18 cellular contexts compared by ENCODE assay signal in genomic region chr1:35675773-35676172, GRCh38. TPM values are rescaled to one million over a fixed set of nuclear protein-coding genes. Genes with fewer than 3 reads are reported as not detected.
DNase-seq lines count a peak whose midpoint lies in the region; ATAC-seq, FAIRE-seq and TF ChIP-seq lines count a peak whose summit lies in the region.
"Had no signal": no experiment of that assay in that cellular context is flagged by ENCODE, and none has a peak within 500 bp of the region (broad histone marks: within the 10 kb centered on the region; RNA-seq: fewer than 3 reads in every experiment).

No MANE protein-coding gene starts in this region.

- no peaks in the 10 kb centered on the region for H3K79me2 ChIP-seq in H1 (ENCODE audit: control insufficient read depth in 1 of 2, insufficient read depth in 2 of 2, low read length in 2 of 2)

- H3K27ac Mint-ChIP-seq in activated CD8-positive, alpha-beta memory T cell treated with anti-CD3 and anti-CD28 coated beads, Interleukin-2, amount 10 ng/mL, durations not matched to agents 7 days and 5 days, result no peak overlapping the region
- H3K27ac Mint-ChIP-seq: CD14-positive monocyte had no signal

- H2BK5ac ChIP-seq in H1 (ENCODE audit: low read depth, low read length), result no peak overlapping the region
- no peak overlapping the region for H2BK5ac ChIP-seq in neuronal stem cell (ENCODE audit: low read length)

- CTCF ChIA-PET in H1 (lab: Charles Lee; ENCODE audit: partially characterized antibody), result interaction anchor here (1.0 to 2.1 kb wide), 4 partner anchors 9 to 51 kb away, joined by 3 to 6 read pairs (median 3); no protein-coding TSS in a partner anchor
- CTCF ChIA-PET in activated CD8-positive, alpha-beta memory T cell treated with anti-CD3 and anti-CD28 coated beads, Interleukin-2, amount 10 ng/mL, durations not matched to agents 7 days and 5 days (lab: Charles Lee), result interaction anchor here (0.6 kb wide), 1 partner anchor 68 kb away, joined by 4 read pairs; no protein-coding TSS in a partner anchor

- 93% methylated on average over 1 of the region's 1 CpG; no CpG with 5 or more reads in 1 of the 2 experiments for WGBS in H1 (ENCODE audit: extremely low coverage in 1 of 2, insufficient coverage in 1 of 2, insufficient read length in 1 of 2, insufficient replicate concordance in 2 of 2, low coverage in 1 of 2, low lambda C conversion rate in 2 of 2, missing lambda C conversion rate in 1 of 2), 2 experiments
- WGBS in neuronal stem cell (ENCODE audit: extremely low coverage in 2 of 2, insufficient read length in 2 of 2, insufficient replicate concordance in 1 of 2), 2 donors, result no CpG with 5 or more reads among the region's 1 CpG

- H2AFZ ChIP-seq in H1 (ENCODE audit: low read length), result no peak overlapping the region
- H2AFZ ChIP-seq in neuronal stem cell (ENCODE audit: low read length), result no peak overlapping the region

- no peaks in the 10 kb centered on the region for H3K36me3 Mint-ChIP-seq in activated CD8-positive, alpha-beta memory T cell treated with anti-CD3 and anti-CD28 coated beads, Interleukin-2, amount 10 ng/mL, durations not matched to agents 7 days and 5 days
- H3K36me3 Mint-ChIP-seq: CD14-positive monocyte had no signal

- no peak overlapping the region for H3K56ac ChIP-seq in H1 (replicated peaks; ENCODE audit: insufficient read length, low read depth, low read length)

- no peak overlapping the region for H3K18ac ChIP-seq in H1 (ENCODE audit: extremely low read depth, low read length)
- H3K18ac ChIP-seq in neuronal stem cell (ENCODE audit: low read length), result no peak overlapping the region

- FAIRE-seq in H1 (lab: Jason Lieb, UNC), result no peak
- FAIRE-seq: A549, H54 had no signal

- H3K9me3 Mint-ChIP-seq in activated CD8-positive, alpha-beta memory T cell treated with anti-CD3 and anti-CD28 coated beads, Interleukin-2, amount 10 ng/mL, durations not matched to agents 7 days and 5 days (ENCODE audit: low read depth), result no peaks in the 10 kb centered on the region
- H3K9me3 Mint-ChIP-seq: IgD-negative memory B cell had no signal

- H3K79me1 ChIP-seq in H1 (ENCODE audit: low read depth, low read length) (no peaks in the 10 kb centered on the region), neuronal stem cell (ENCODE audit: low read depth, low read length) (no peaks in the 10 kb centered on the region)

- no peak for TF ChIP-seq RAD21 in H1 (IDR thresholded peaks at IDR 0.05 in 1 of 2, conservative IDR thresholded peaks at IDR 0.05 in 1 of 2; ENCODE audit: low read depth in 2 of 2, low read length in 2 of 2)

- no peak overlapping the region for H3K4me2 ChIP-seq in H1 (ENCODE audit: insufficient read depth in 1 of 2, low read depth in 2 of 2, low read length in 2 of 2)
- H3K4me2 ChIP-seq in neuronal stem cell (ENCODE audit: insufficient read depth, low read length, poor library complexity, severe bottlenecking), result no peak overlapping the region
- H3K4me2 ChIP-seq: A549 had no signal

- H3K36me3 ChIP-seq in H1 (ENCODE audit: control insufficient read depth in 2 of 4, insufficient read depth in 4 of 4, low read length in 3 of 4), result no peaks in the 10 kb centered on the region
- no peaks in the 10 kb centered on the region for H3K36me3 ChIP-seq in neuronal stem cell (replicated peaks in 1 of 2; ENCODE audit: control insufficient read depth in 2 of 2, insufficient read depth in 2 of 2, low read length in 2 of 2)

- no peaks in the 10 kb centered on the region for H3K9me3 ChIP-seq in H1 (ENCODE audit: insufficient read depth in 2 of 2, low read depth in 1 of 2, low read length in 1 of 2)
- H3K9me3 ChIP-seq in neuronal stem cell (replicated peaks in 1 of 2; ENCODE audit: control insufficient read depth in 2 of 2, insufficient read depth in 1 of 2, low read depth in 1 of 2, low read length in 2 of 2), result no peaks in the 10 kb centered on the region
- H3K9me3 ChIP-seq: A549 had no signal

- H3K14ac ChIP-seq in H1 (ENCODE audit: insufficient read length) (no peak overlapping the region), neuronal stem cell (ENCODE audit: low read length) (no peak overlapping the region)

- POLR2A ChIA-PET in H1 (lab: Charles Lee; ENCODE audit: partially characterized antibody), result no interaction called here

- H3K27ac ChIP-seq in H1 (ENCODE audit: low read depth, low read length) (no peak overlapping the region), neuronal stem cell (replicated peaks; ENCODE audit: low read length) (no peak overlapping the region)
- H3K27ac ChIP-seq: A549, RWPE1 had no signal

- no peak overlapping the region for H2BK12ac ChIP-seq in H1 (ENCODE audit: low read depth, low read length)
- H2BK12ac ChIP-seq in neuronal stem cell (ENCODE audit: low read length), result no peak overlapping the region

- H2BK15ac ChIP-seq in H1 (ENCODE audit: low read length) (no peak overlapping the region), neuronal stem cell (ENCODE audit: low read length) (no peak overlapping the region)

- H3K4me1 Mint-ChIP-seq in activated CD8-positive, alpha-beta memory T cell treated with anti-CD3 and anti-CD28 coated beads, Interleukin-2, amount 10 ng/mL, durations not matched to agents 7 days and 5 days, result no peaks in the 10 kb centered on the region
- H3K4me1 Mint-ChIP-seq: CD14-positive monocyte had no signal

- no peak overlapping the region for H4K5ac ChIP-seq in H1 (ENCODE audit: insufficient read length, low read depth, low read length)

- no peak overlapping the region for H3K4me3 ChIP-seq in H1 (ENCODE audit: extremely low read depth in 1 of 4, insufficient read depth in 2 of 4, low read depth in 3 of 4, low read length in 4 of 4)
- H3K4me3 ChIP-seq in neuronal stem cell (ENCODE audit: low read length in 2 of 2), result no peak overlapping the region
- H3K4me3 ChIP-seq: A549 had no signal

- no peaks in the 10 kb centered on the region for H3K27me3 ChIP-seq in H1 (replicated peaks in 1 of 4; ENCODE audit: control insufficient read depth in 3 of 4, extremely low read depth in 1 of 4, insufficient read depth in 3 of 4, low read length in 3 of 4)
- peaks cover 0 to 26% (median 0%) of the 10 kb centered on the region in 3 experiments for H3K27me3 ChIP-seq in neuronal stem cell (ENCODE audit: control insufficient read depth in 3 of 3, insufficient read depth in 3 of 3, low read depth in 1 of 3, low read length in 3 of 3)

- TF ChIP-seq CTCF in H1 (IDR thresholded peaks at IDR 0.05; ENCODE audit: control extremely low read depth in 1 of 3, insufficient read depth in 1 of 3, low read depth in 1 of 3, low read length in 3 of 3), result no peak

- H4K91ac ChIP-seq in H1 (replicated peaks; ENCODE audit: insufficient read length, low read length) (no peak overlapping the region), neuronal stem cell (ENCODE audit: low read depth, low read length, poor library complexity) (no peak overlapping the region)

- H3K4me1 ChIP-seq in H1 (replicated peaks in 1 of 4; ENCODE audit: control insufficient read depth in 3 of 4, insufficient read depth in 4 of 4, low read length in 3 of 4) (no peaks in the 10 kb centered on the region), neuronal stem cell (ENCODE audit: control insufficient read depth in 2 of 2, insufficient read depth in 1 of 2, low read depth in 1 of 2, low read length in 2 of 2) (peaks cover 0 to 4% of the 10 kb centered on the region in 2 donors)
- H3K4me1 ChIP-seq: A549 had no signal

- H2BK20ac ChIP-seq in H1 (ENCODE audit: low read length), result 0 out of 2 replicates have a peak overlapping the region, but pooled peaks have one; percentile 48

- H3K27me3 Mint-ChIP-seq in activated CD8-positive, alpha-beta memory T cell treated with anti-CD3 and anti-CD28 coated beads, Interleukin-2, amount 10 ng/mL, durations not matched to agents 7 days and 5 days, result peaks cover 9% of the 10 kb centered on the region

- TF ChIP-seq POLR2A in H1 (IDR thresholded peaks at IDR 0.05; ENCODE audit: control extremely low read depth in 1 of 2, low read depth in 2 of 2, low read length in 2 of 2), result no peak

- no peaks in the 10 kb centered on the region for H4K20me1 ChIP-seq in H1 (replicated peaks in 1 of 2; ENCODE audit: control insufficient read depth in 1 of 2, insufficient read depth in 2 of 2, low read length in 2 of 2)

- H2BK120ac ChIP-seq in H1 (replicated peaks; ENCODE audit: low read depth, low read length) (no peak overlapping the region), neuronal stem cell (ENCODE audit: low read depth, low read length) (no peak overlapping the region)

- no peak overlapping the region for H3K4ac ChIP-seq in H1 (replicated peaks; ENCODE audit: insufficient read length, low read depth, low read length)
- H3K4ac ChIP-seq in neuronal stem cell (ENCODE audit: low read length), result no peak overlapping the region

- no peak overlapping the region for H3K9ac ChIP-seq in H1 (replicated peaks in 1 of 4; ENCODE audit: extremely low read depth in 1 of 4, low read depth in 3 of 4, low read length in 3 of 4)
- H3K9ac ChIP-seq in neuronal stem cell (ENCODE audit: low read depth, low read length, poor library complexity), result no peak overlapping the region

- H4K8ac ChIP-seq in H1 (ENCODE audit: extremely low read depth, insufficient read depth, low read length) (no peak overlapping the region), neuronal stem cell (ENCODE audit: low read depth, low read length) (peak overlapping the region; percentile 43)

- no peak overlapping the region for H3K23ac ChIP-seq in H1 (ENCODE audit: insufficient read length)
- H3K23ac ChIP-seq in neuronal stem cell (ENCODE audit: low read depth, low read length, poor library complexity), result no peak overlapping the region

- H3K4me3 Mint-ChIP-seq in activated CD8-positive, alpha-beta memory T cell treated with anti-CD3 and anti-CD28 coated beads, Interleukin-2, amount 10 ng/mL, durations not matched to agents 7 days and 5 days, result no peak overlapping the region
- H3K4me3 Mint-ChIP-seq: CD14-positive monocyte, IgD-negative memory B cell had no signal

- H3K23me2 ChIP-seq in H1 (ENCODE audit: low read depth, low read length), result no peaks in the 10 kb centered on the region; the same call in 1 of the 2 replicates

- DNase-seq in Daoy (ENCODE audit: low read depth), result peak; percentile 73
- DNase-seq in amniotic epithelial cell (ENCODE audit: low read depth), result peak; percentile 21
- DNase-seq in H1 (ENCODE audit: low read depth in 1 of 2, low spot score in 2 of 2), result no peak
- DNase-seq in neuronal stem cell (ENCODE audit: low spot score), result no peak
- no peak for DNase-seq in activated CD8-positive, alpha-beta memory T cell treated with anti-CD3 and anti-CD28 coated beads, Interleukin-2, amount 10 ng/mL, durations not matched to agents 7 days and 5 days
- DNase-seq in NCI-H2171 (lab: John Stamatoyannopoulos, UW), result no peak
- no peak for DNase-seq in medulla oblongata (ENCODE audit: extremely low spot score)
- DNase-seq in NCI-H1694 treated with DMSO at 0.1 percent for 48 hours (lab: John Stamatoyannopoulos, UW), result no peak
- DNase-seq: COR-L47, DMS153, NCI-H1105 treated with DMSO at 0.1 percent for 48 hours, NCI-H187, NCI-H526 treated with DMSO at 0.1 percent for 48 hours had no signal

- no peak for ATAC-seq in activated CD8-positive, alpha-beta memory T cell treated with anti-CD3 and anti-CD28 coated beads, Interleukin-2, amount 10 ng/mL, durations not matched to agents 7 days and 5 days
- ATAC-seq: A549 had no signal

- H2AK5ac ChIP-seq in H1 (ENCODE audit: low read depth, low read length) (no peak overlapping the region), neuronal stem cell (ENCODE audit: low read depth, low read length) (no peak overlapping the region)

- no peak for TF ChIP-seq EP300 in H1 (IDR thresholded peaks at IDR 0.05; ENCODE audit: borderline replicate concordance in 1 of 2, low read depth in 2 of 2, low read length in 2 of 2)

RNA-seq across cellular contexts. Expression of gene PSMB2, which starts 34.4 kb away (rescaled TPM):
- 58.4 and 59.7 TPM in 2 replicates for total RNA-seq in Daoy (2014; rRNA removed; shearing (Covaris generic))
- total RNA-seq in H1 (2021; fragmentation: NEBNext Ultra II Directional; extraction: Animal tissue kit (Norgen Biotek cat#: 25700)), result 88.2 and 91.4 TPM in 2 replicates
- polyA plus RNA-seq in H1 (2011; rRNA removed), result 94.0 and 101 TPM in 2 replicates
- polyA plus RNA-seq in H1 (2011; cell fraction: cytosol; rRNA removed), result 67.5 TPM
- 60.6 TPM for polyA plus RNA-seq in H1 (2011; cell fraction: nucleus; rRNA removed)
- polyA plus RNA-seq in H1 (2012, experiment 1 of 2), result 90.8 to 102 TPM (median 101 TPM) in 4 replicates
- polyA plus RNA-seq in H1 (2012, experiment 2 of 2), result 71.5 TPM
- polyA plus RNA-seq in H1 (2013, experiment 1 of 2), result 157 TPM
- polyA plus RNA-seq in H1 (2013, experiment 2 of 2), result 164 TPM
- polyA minus RNA-seq in H1 (2011; rRNA and poly(A)+ RNA removed), result 59.7 and 62.8 TPM in 2 replicates
- polyA minus RNA-seq in H1 (2011; cell fraction: cytosol; rRNA and poly(A)+ RNA removed), result 41.5 TPM
- polyA minus RNA-seq in H1 (2011; cell fraction: nucleus; rRNA and poly(A)+ RNA removed), result 22.3 TPM
- 128 TPM for polyA plus RNA-seq in neuronal stem cell (2013, experiment 1 of 2)
- polyA plus RNA-seq in neuronal stem cell (2013, experiment 2 of 2), result 125 TPM
- total RNA-seq in activated CD8-positive, alpha-beta memory T cell treated with anti-CD3 and anti-CD28 coated beads, Interleukin-2, amount 10 ng/mL, durations not matched to agents 7 days and 5 days, result 100 to 1,000 TPM in 1 of 2 experiments, 10 to 100 TPM in 1; 88.8 to 103 TPM

RNA-seq across cellular contexts. Expression of gene C1orf216, which starts 42.9 kb away (rescaled TPM):
- total RNA-seq in Daoy (2014; rRNA removed; shearing (Covaris generic)), result 18.6 and 21.2 TPM in 2 replicates
- total RNA-seq in H1 (2021; fragmentation: NEBNext Ultra II Directional; extraction: Animal tissue kit (Norgen Biotek cat#: 25700)), result 10.8 and 12.8 TPM in 2 replicates
- 7.3 and 7.5 TPM in 2 replicates for polyA plus RNA-seq in H1 (2011; rRNA removed)
- polyA plus RNA-seq in H1 (2011; cell fraction: cytosol; rRNA removed), result 11.7 TPM
- 10.3 TPM for polyA plus RNA-seq in H1 (2011; cell fraction: nucleus; rRNA removed)
- 12.2 to 13.3 TPM (median 12.6 TPM) in 4 replicates for polyA plus RNA-seq in H1 (2012, experiment 1 of 2)
- polyA plus RNA-seq in H1 (2012, experiment 2 of 2), result 5.7 TPM
- polyA plus RNA-seq in H1 (2013, experiment 1 of 2), result 3.8 TPM
- 3.6 TPM for polyA plus RNA-seq in H1 (2013, experiment 2 of 2)
- 13.0 and 13.7 TPM in 2 replicates for polyA minus RNA-seq in H1 (2011; rRNA and poly(A)+ RNA removed)
- polyA minus RNA-seq in H1 (2011; cell fraction: cytosol; rRNA and poly(A)+ RNA removed), result 7.0 TPM
- polyA minus RNA-seq in H1 (2011; cell fraction: nucleus; rRNA and poly(A)+ RNA removed), result 6.8 TPM
- polyA plus RNA-seq in neuronal stem cell (2013, experiment 1 of 2), result 3.2 TPM
- polyA plus RNA-seq in neuronal stem cell (2013, experiment 2 of 2), result 3.1 TPM
- total RNA-seq in activated CD8-positive, alpha-beta memory T cell treated with anti-CD3 and anti-CD28 coated beads, Interleukin-2, amount 10 ng/mL, durations not matched to agents 7 days and 5 days, result 10 to 100 TPM; 18.3 to 20.9 TPM

Comparison
In these comparisons a context has a peak if more than half of its experiments do, and no peak if none do; other contexts are left out.
1. DNase-seq: peak in Daoy (single experiment) and amniotic epithelial cell (single experiment); none in H1 (0 of 2), neuronal stem cell (single experiment), activated CD8-positive, alpha-beta memory T cell treated with anti-CD3 and anti-CD28 coated beads, Interleukin-2, amount 10 ng/mL, durations not matched to agents 7 days and 5 days (single experiment), NCI-H2171 (single experiment), medulla oblongata (single experiment) and NCI-H1694 treated with DMSO at 0.1 percent for 48 hours (single experiment).